In genomic region chrX:11146411-11146810, GRCh38 we compare ENCODE assay signal across 15 cellular contexts. TPM values are rescaled to one million over a fixed set of nuclear protein-coding genes. Genes with fewer than 3 reads are reported as not detected.
DNase-seq lines count a peak whose midpoint lies in the region; ATAC-seq and TF ChIP-seq lines count a peak whose summit lies in the region.
"Had no signal": no experiment of that assay in that cellular context is flagged by ENCODE, and none has a peak within 500 bp of the region (broad histone marks: within the 10 kb centered on the region; RNA-seq: fewer than 3 reads in every experiment).

No MANE protein-coding gene starts in this region.

- WGBS in trophoblast cell (ENCODE audit: extremely low coverage, insufficient coverage, insufficient read length), result no CpG with 5 or more reads among the region's 1 CpG

- no peak overlapping the region for H3K4me2 ChIP-seq in trophoblast cell (ENCODE audit: low read length)
- H3K4me2 ChIP-seq: A549 had no signal

- no peaks in the 10 kb centered on the region for H3K9me3 Mint-ChIP-seq in activated naive CD8-positive, alpha-beta T cell treated with anti-CD3 and anti-CD28 coated beads for 36 hours
- H3K9me3 Mint-ChIP-seq: CD14-positive monocyte; CD4-positive, alpha-beta memory T cell had no signal

- H3K14ac ChIP-seq in trophoblast cell (ENCODE audit: low read length), result no peak overlapping the region

- H3K36me3 Mint-ChIP-seq in activated naive CD8-positive, alpha-beta T cell treated with anti-CD3 and anti-CD28 coated beads for 36 hours, result no peaks in the 10 kb centered on the region
- H3K36me3 Mint-ChIP-seq: CD14-positive monocyte; CD4-positive, alpha-beta memory T cell had no signal

- peaks cover 3% of the 10 kb centered on the region for H3K27me3 Mint-ChIP-seq in activated naive CD8-positive, alpha-beta T cell treated with anti-CD3 and anti-CD28 coated beads for 36 hours

- peaks cover 2% of the 10 kb centered on the region for H3K4me1 Mint-ChIP-seq in activated naive CD8-positive, alpha-beta T cell treated with anti-CD3 and anti-CD28 coated beads for 36 hours

- no peak overlapping the region for H3K27ac ChIP-seq in trophoblast cell (ENCODE audit: low read depth, low read length)
- H3K27ac ChIP-seq: A549 had no signal

- H3K79me1 ChIP-seq in trophoblast cell (ENCODE audit: low read length), result no peaks in the 10 kb centered on the region

- peak overlapping the region; percentile 20 for H2BK12ac ChIP-seq in trophoblast cell (ENCODE audit: low read length)

- no peak overlapping the region for H3K4ac ChIP-seq in trophoblast cell (ENCODE audit: low read depth, low read length)

- H3K9ac ChIP-seq in trophoblast cell (ENCODE audit: low read length), result no peak overlapping the region

- H2BK120ac ChIP-seq in trophoblast cell (ENCODE audit: insufficient read depth, low read length, poor library complexity), result no peak overlapping the region

- no peak overlapping the region for H3K4me3 Mint-ChIP-seq in activated naive CD8-positive, alpha-beta T cell treated with anti-CD3 and anti-CD28 coated beads for 36 hours
- H3K4me3 Mint-ChIP-seq: CD14-positive monocyte; CD4-positive, alpha-beta memory T cell; H9 had no signal

- no peak overlapping the region for H2AK5ac ChIP-seq in trophoblast cell (ENCODE audit: low read length)

- no peak overlapping the region for H2AFZ ChIP-seq in trophoblast cell (ENCODE audit: insufficient read depth, low read length, poor library complexity)

- no peak overlapping the region for H3K23ac ChIP-seq in trophoblast cell (ENCODE audit: low read length)

- no peaks in the 10 kb centered on the region for H3K4me1 ChIP-seq in trophoblast cell (ENCODE audit: control insufficient read depth in 1 of 2, insufficient read depth in 2 of 2, low read length in 2 of 2)
- H3K4me1 ChIP-seq: A549 had no signal

- DNase-seq in LNCaP clone FGC (ENCODE audit: low read depth) (peak; percentile 19), kidney tubule cell (ENCODE audit: low spot score) (peak; percentile 4), trophoblast cell (no peak), GF-D8 (lab: John Stamatoyannopoulos, UW) (no peak)
- DNase-seq in activated naive CD8-positive, alpha-beta T cell treated with anti-CD3 and anti-CD28 coated beads for 36 hours, result no peak
- DNase-seq: AML-193; CD4-positive, alpha-beta memory T cell; DMS153; DMS79; GDM1; H9 had no signal

- H3K79me2 ChIP-seq in trophoblast cell (ENCODE audit: control insufficient read depth, insufficient read depth, low read length, poor library complexity), result no peaks in the 10 kb centered on the region

- no peak overlapping the region for H3K18ac ChIP-seq in trophoblast cell (ENCODE audit: low read length)

- no peak overlapping the region for H3K4me3 ChIP-seq in LNCaP clone FGC (ENCODE audit: low read depth, low read length)
- H3K4me3 ChIP-seq in trophoblast cell (ENCODE audit: low read depth, low read length), result no peak overlapping the region
- H3K4me3 ChIP-seq: A549, GM12878 had no signal

- no peak for TF ChIP-seq CTCF in LNCaP clone FGC (IDR thresholded peaks at IDR 0.05; ENCODE audit: control insufficient read depth, extremely low read depth, insufficient read depth)

- no peak overlapping the region for H4K8ac ChIP-seq in trophoblast cell (ENCODE audit: low read depth, low read length)

- H3K36me3 ChIP-seq in trophoblast cell (ENCODE audit: control insufficient read depth in 1 of 2, insufficient read depth in 2 of 2, low read length in 2 of 2), result no peaks in the 10 kb centered on the region

- H4K12ac ChIP-seq in trophoblast cell (ENCODE audit: low read depth, low read length), result no peak overlapping the region

- no peak for ATAC-seq in GM19035 (IDR thresholded peaks at IDR 0.05; ENCODE audit: unreplicated experiment)
- ATAC-seq: A549, GM12878 had no signal

- H3K9me3 ChIP-seq in trophoblast cell (ENCODE audit: insufficient read depth, low read depth, low read length), result no peaks in the 10 kb centered on the region
- H3K9me3 ChIP-seq: A549 had no signal

- no peak overlapping the region for H3K27ac Mint-ChIP-seq in activated naive CD8-positive, alpha-beta T cell treated with anti-CD3 and anti-CD28 coated beads for 36 hours
- H3K27ac Mint-ChIP-seq: CD14-positive monocyte, H9 had no signal

- H2BK5ac ChIP-seq in trophoblast cell (ENCODE audit: low read depth, low read length, poor library complexity), result no peak overlapping the region

- H3K27me3 ChIP-seq in trophoblast cell (ENCODE audit: insufficient read depth, low read length), result no peaks in the 10 kb centered on the region

- peak overlapping the region; percentile 3 for H4K91ac ChIP-seq in trophoblast cell (ENCODE audit: low read depth, low read length)

RNA-seq across cellular contexts. Expression of gene HCCS, which starts 35.3 kb away (rescaled TPM):
- polyA plus RNA-seq in trophoblast cell (2013), result 27.9 and 28.0 TPM in 2 replicates
- total RNA-seq in activated naive CD8-positive, alpha-beta T cell treated with anti-CD3 and anti-CD28 coated beads for 36 hours, result 10 to 100 TPM; 33.9 to 36.6 TPM

Comparison
In these comparisons a context has a peak if more than half of its experiments do, and no peak if none do; other contexts are left out.
1. DNase-seq: peak in LNCaP clone FGC (single experiment) and kidney tubule cell (single experiment); none in trophoblast cell (0 of 2), GF-D8 (single experiment) and activated naive CD8-positive, alpha-beta T cell treated with anti-CD3 and anti-CD28 coated beads for 36 hours (single experiment).